15 cellular contexts compared by ENCODE assay signal in the genomic region with DNA sequence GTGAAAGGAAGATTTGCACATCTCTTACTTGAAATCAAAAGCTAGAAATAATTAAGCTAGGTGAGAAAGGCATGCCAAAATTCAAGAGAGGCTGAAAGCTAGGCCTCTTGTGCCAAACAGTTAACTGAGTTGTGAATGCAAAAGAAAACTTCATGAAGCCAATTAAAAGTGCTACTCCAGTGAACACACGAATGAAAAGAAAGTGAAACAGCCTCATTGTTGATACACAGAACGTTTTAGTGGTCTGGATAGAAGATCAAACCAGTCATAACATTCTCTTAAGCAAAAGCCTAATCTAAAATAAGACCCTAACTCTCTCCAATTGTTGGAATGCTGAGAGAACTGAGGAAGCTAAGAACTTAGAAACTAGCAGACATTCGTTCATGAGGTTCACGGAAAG.
DNase-seq lines count a peak whose midpoint lies in the region; ATAC-seq lines count a peak whose summit lies in the region.
"Had no signal": no experiment of that assay in that cellular context is flagged by ENCODE, and none has a peak within 500 bp of the region (broad histone marks: within the 10 kb centered on the region; RNA-seq: fewer than 3 reads in every experiment).

No MANE protein-coding gene starts in this region.

- no peaks in the 10 kb centered on the region for H3K36me3 Mint-ChIP-seq in activated CD8-positive, alpha-beta memory T cell treated with anti-CD3 and anti-CD28 coated beads, Interleukin-2, amount 10 ng/mL, durations not matched to agents 7 days and 5 days
- no peaks in the 10 kb centered on the region for H3K36me3 Mint-ChIP-seq in stimulated activated effector memory CD8-positive, alpha-beta T cell treated with anti-CD3 and anti-CD28 coated beads, Interleukin-12 subunit alpha, Interleukin-12 subunit beta, amount 100 ng/mL, for 72 hours
- H3K36me3 Mint-ChIP-seq: CD4-positive, alpha-beta memory T cell had no signal

- H3K9me3 Mint-ChIP-seq in activated CD8-positive, alpha-beta memory T cell treated with anti-CD3 and anti-CD28 coated beads, Interleukin-2, amount 10 ng/mL, durations not matched to agents 7 days and 5 days (ENCODE audit: low read depth): no peaks in the 10 kb centered on the region
- peaks cover 2% of the 10 kb centered on the region for H3K9me3 Mint-ChIP-seq in stimulated activated effector memory CD8-positive, alpha-beta T cell treated with anti-CD3 and anti-CD28 coated beads, Interleukin-12 subunit alpha, Interleukin-12 subunit beta, amount 100 ng/mL, for 72 hours

- H3K27me3 Mint-ChIP-seq in activated CD8-positive, alpha-beta memory T cell treated with anti-CD3 and anti-CD28 coated beads, Interleukin-2, amount 10 ng/mL, durations not matched to agents 7 days and 5 days: no peaks in the 10 kb centered on the region

- H3K27ac ChIP-seq in cingulate gyrus (ENCODE audit: low read depth, low read length): peak overlapping the region; percentile 21

- CTCF ChIA-PET in activated CD8-positive, alpha-beta memory T cell treated with anti-CD3 and anti-CD28 coated beads, Interleukin-2, amount 10 ng/mL, durations not matched to agents 7 days and 5 days (lab: Charles Lee): no interaction called here

- ATAC-seq in activated CD8-positive, alpha-beta memory T cell treated with anti-CD3 and anti-CD28 coated beads, Interleukin-2, amount 10 ng/mL, durations not matched to agents 7 days and 5 days: no peak
- ATAC-seq in GM18868 (IDR thresholded peaks at IDR 0.05; ENCODE audit: unreplicated experiment): no peak
- no peak for ATAC-seq in stimulated activated effector memory CD8-positive, alpha-beta T cell treated with anti-CD3 and anti-CD28 coated beads, Interleukin-12 subunit alpha, Interleukin-12 subunit beta, amount 100 ng/mL, for 72 hours
- no peak for ATAC-seq in GM21515 (IDR thresholded peaks at IDR 0.05; ENCODE audit: unreplicated experiment)

- no peak overlapping the region for H3K27ac Mint-ChIP-seq in activated CD8-positive, alpha-beta memory T cell treated with anti-CD3 and anti-CD28 coated beads, Interleukin-2, amount 10 ng/mL, durations not matched to agents 7 days and 5 days
- no peak overlapping the region for H3K27ac Mint-ChIP-seq in stimulated activated effector memory CD8-positive, alpha-beta T cell treated with anti-CD3 and anti-CD28 coated beads, Interleukin-12 subunit alpha, Interleukin-12 subunit beta, amount 100 ng/mL, for 72 hours
- H3K27ac Mint-ChIP-seq: CD4-positive, alpha-beta memory T cell had no signal

- H3K4me1 Mint-ChIP-seq in activated CD8-positive, alpha-beta memory T cell treated with anti-CD3 and anti-CD28 coated beads, Interleukin-2, amount 10 ng/mL, durations not matched to agents 7 days and 5 days: no peaks in the 10 kb centered on the region
- H3K4me1 Mint-ChIP-seq in stimulated activated effector memory CD8-positive, alpha-beta T cell treated with anti-CD3 and anti-CD28 coated beads, Interleukin-12 subunit alpha, Interleukin-12 subunit beta, amount 100 ng/mL, for 72 hours: no peaks in the 10 kb centered on the region
- H3K4me1 Mint-ChIP-seq: CD4-positive, alpha-beta memory T cell had no signal

- H3K4me3 Mint-ChIP-seq in activated CD8-positive, alpha-beta memory T cell treated with anti-CD3 and anti-CD28 coated beads, Interleukin-2, amount 10 ng/mL, durations not matched to agents 7 days and 5 days: peak overlapping the region; percentile 3
- no peak overlapping the region for H3K4me3 Mint-ChIP-seq in stimulated activated effector memory CD8-positive, alpha-beta T cell treated with anti-CD3 and anti-CD28 coated beads, Interleukin-12 subunit alpha, Interleukin-12 subunit beta, amount 100 ng/mL, for 72 hours

- DNase-seq in activated CD8-positive, alpha-beta memory T cell treated with anti-CD3 and anti-CD28 coated beads, Interleukin-2, amount 10 ng/mL, durations not matched to agents 7 days and 5 days: no peak
- DNase-seq in activated CD8-positive, alpha-beta memory T cell treated with anti-CD3 and anti-CD28 coated beads for 24 hours: no peak
- peak; percentile 28 for DNase-seq in OCI-M1 (lab: John Stamatoyannopoulos, UW)
- peak; percentile 20 for DNase-seq in renal cortical epithelial cell (ENCODE audit: low read depth)
- DNase-seq in stimulated activated effector memory CD8-positive, alpha-beta T cell treated with anti-CD3 and anti-CD28 coated beads, Interleukin-12 subunit alpha, Interleukin-12 subunit beta, amount 100 ng/mL, for 72 hours (ENCODE audit: low spot score in 2 of 2): no peak
- DNase-seq: 8988T; Calu3; CD4-positive, alpha-beta memory T cell; DMS53; Karpas-422; NCI-H1930; NCI-H526 treated with DMSO at 0.1 percent for 48 hours had no signal

Comparison
In these comparisons a context has a peak if more than half of its experiments do, and no peak if none do; other contexts are left out.
1. DNase-seq: peak in OCI-M1 (single experiment) and renal cortical epithelial cell (single experiment); none in activated CD8-positive, alpha-beta memory T cell treated with anti-CD3 and anti-CD28 coated beads, Interleukin-2, amount 10 ng/mL, durations not matched to agents 7 days and 5 days (single experiment), activated CD8-positive, alpha-beta memory T cell treated with anti-CD3 and anti-CD28 coated beads for 24 hours (single experiment) and stimulated activated effector memory CD8-positive, alpha-beta T cell treated with anti-CD3 and anti-CD28 coated beads, Interleukin-12 subunit alpha, Interleukin-12 subunit beta, amount 100 ng/mL, for 72 hours (0 of 2).